Comparison of ENCODE assay signal across 15 cellular contexts in genomic region chr11:79932612-79933011, GRCh38.
A peak's percentile ranks its signal among the peaks of the same experiment; 100 is the strongest.
DNase-seq lines count a peak whose midpoint lies in the region; ATAC-seq and TF ChIP-seq lines count a peak whose summit lies in the region.
"Had no signal": no experiment of that assay in that cellular context is flagged by ENCODE, and none has a peak within 500 bp of the region (broad histone marks: within the 10 kb centered on the region; RNA-seq: fewer than 3 reads in every experiment).

No MANE protein-coding gene starts in this region.

- no peak overlapping the region for H3K27ac ChIP-seq in mammary epithelial cell (ENCODE audit: insufficient read depth, low read depth, low read length)
- H3K27ac ChIP-seq in breast epithelium: no peak overlapping the region
- no peak overlapping the region for H3K27ac ChIP-seq in tibial artery
- H3K27ac ChIP-seq in dorsolateral prefrontal cortex: no peak overlapping the region
- H3K27ac ChIP-seq: BLaER1 treated with 17β-estradiol and CSF1 and Interleukin-3, amounts not matched to agents 10 nM and 100 nM had no signal

- H3K4me3 ChIP-seq in mammary epithelial cell (replicated peaks in 1 of 3; ENCODE audit: insufficient read depth in 1 of 3, low read depth in 2 of 3, low read length in 3 of 3): no peak overlapping the region
- H3K4me3 ChIP-seq in breast epithelium: no peak overlapping the region
- H3K4me3 ChIP-seq in tibial artery: no peak overlapping the region
- no peak overlapping the region for H3K4me3 ChIP-seq in dorsolateral prefrontal cortex
- H3K4me3 ChIP-seq: BLaER1 treated with 17β-estradiol and CSF1 and Interleukin-3, amounts not matched to agents 10 nM and 100 nM had no signal

- H3K79me2 ChIP-seq in mammary epithelial cell (ENCODE audit: insufficient read depth, low read length): no peaks in the 10 kb centered on the region

- TF ChIP-seq POLR2A in breast epithelium (IDR thresholded peaks at IDR 0.05): no peak

- H3K27me3 ChIP-seq in mammary epithelial cell (ENCODE audit: insufficient read depth, low read length): no peaks in the 10 kb centered on the region
- H3K27me3 ChIP-seq in breast epithelium: no peaks in the 10 kb centered on the region
- H3K27me3 ChIP-seq in tibial artery: no peaks in the 10 kb centered on the region
- no peaks in the 10 kb centered on the region for H3K27me3 ChIP-seq in dorsolateral prefrontal cortex
- H3K27me3 ChIP-seq: BLaER1 treated with 17β-estradiol and CSF1 and Interleukin-3, amounts not matched to agents 10 nM and 100 nM had no signal

- no TSS peak for BruUV-seq in mammary epithelial cell (replicated peaks; lab: Mats Ljungman, UMichigan)

- no peak overlapping the region for H2AFZ ChIP-seq in mammary epithelial cell (ENCODE audit: low read depth, low read length)

- H3K9me3 ChIP-seq in mammary epithelial cell (replicated peaks; ENCODE audit: insufficient read depth, low read length): no peaks in the 10 kb centered on the region
- H3K9me3 ChIP-seq in breast epithelium: no peaks in the 10 kb centered on the region
- H3K9me3 ChIP-seq in tibial artery: no peaks in the 10 kb centered on the region
- H3K9me3 ChIP-seq: BLaER1 treated with 17β-estradiol and CSF1 and Interleukin-3, amounts not matched to agents 10 nM and 100 nM had no signal

- CTCF ChIA-PET in mammary epithelial cell (lab: Charles Lee; ENCODE audit: low non-redundant PET): no interaction called here

- dilution Hi-C loops in mammary epithelial cell (cut with HindIII; ENCODE audit: low sequenced_read_pairs): no loop called here

- ATAC-seq in esophagus mucosa: peak; percentile 74

- H3K4me2 ChIP-seq in mammary epithelial cell (ENCODE audit: insufficient read depth, low read depth, low read length): no peak overlapping the region
- H3K4me2 ChIP-seq: BLaER1 treated with 17β-estradiol and CSF1 and Interleukin-3, amounts not matched to agents 10 nM and 100 nM had no signal

- intact Hi-C loops in mammary epithelial cell (cut with micrococcal nuclease): no loop called here
- intact Hi-C loops in breast epithelium (cut with DNase I; ENCODE audit: low total_unique reads): no loop called here
- intact Hi-C loops in tibial artery (cut with DNase I; ENCODE audit: low total_unique reads): no loop called here
- intact Hi-C loops in dorsolateral prefrontal cortex (cut with DNase I): no loop called here

- H4K20me1 ChIP-seq in mammary epithelial cell (ENCODE audit: insufficient read depth, low read length): no peaks in the 10 kb centered on the region
- H4K20me1 ChIP-seq: BLaER1 treated with 17β-estradiol and CSF1 and Interleukin-3, amounts not matched to agents 10 nM and 100 nM had no signal

- H3K36me3 ChIP-seq in mammary epithelial cell (ENCODE audit: insufficient read depth, low read length) (no peaks in the 10 kb centered on the region), breast epithelium (no peaks in the 10 kb centered on the region), tibial artery (no peaks in the 10 kb centered on the region)
- H3K36me3 ChIP-seq: BLaER1 treated with 17β-estradiol and CSF1 and Interleukin-3, amounts not matched to agents 10 nM and 100 nM had no signal

- 71% methylated on average over 1 of the region's 1 CpG for WGBS in mammary epithelial cell (ENCODE audit: low coverage, missing lambda C conversion rate)

- DNase-seq in mammary epithelial cell (peak; percentile 5), breast epithelium (ENCODE audit: low spot score in 2 of 2) (no peak), NCI-H69 (lab: John Stamatoyannopoulos, UW) (peak; percentile 6), renal cortical epithelial cell (ENCODE audit: low read depth) (peak; percentile 32), NOMO-1 treated with dmso at 0.1 percent for 144 hours (lab: John Stamatoyannopoulos, UW; ENCODE audit: unreplicated experiment) (no peak), tibial artery (no peak), dorsolateral prefrontal cortex (no peak)
- DNase-seq: ACHN; CD4-positive, CD25-positive, alpha-beta regulatory T cell; DMS79 treated with DMSO at 0.1 percent for 48 hours; EL; HCEC 1CT; HFFc6 had no signal

- H3K9ac ChIP-seq in mammary epithelial cell (ENCODE audit: insufficient read depth, low read length): no peak overlapping the region
- H3K9ac ChIP-seq: BLaER1 treated with 17β-estradiol and CSF1 and Interleukin-3, amounts not matched to agents 10 nM and 100 nM had no signal

- H3K4me1 ChIP-seq in mammary epithelial cell (ENCODE audit: insufficient read depth, low read length) (no peaks in the 10 kb centered on the region), breast epithelium (no peaks in the 10 kb centered on the region), tibial artery (no peaks in the 10 kb centered on the region)
- H3K4me1 ChIP-seq: BLaER1 treated with 17β-estradiol and CSF1 and Interleukin-3, amounts not matched to agents 10 nM and 100 nM had no signal

- in situ Hi-C loops in mammary epithelial cell (cut with MboI; ENCODE audit: low sequenced_read_pairs in 2 of 2): no loop called here

- no peak for TF ChIP-seq CTCF in mammary epithelial cell (conservative IDR thresholded peaks at IDR 0.05 in 1 of 2, IDR thresholded peaks at IDR 0.05 in 1 of 2; ENCODE audit: extremely low read depth in 1 of 2, insufficient read depth in 1 of 2, low read depth in 1 of 2, low read length in 2 of 2)
- TF ChIP-seq CTCF in breast epithelium (IDR thresholded peaks at IDR 0.05): no peak
- TF ChIP-seq CTCF in tibial artery (IDR thresholded peaks at IDR 0.05): no peak
- TF ChIP-seq CTCF in dorsolateral prefrontal cortex (IDR thresholded peaks at IDR 0.05 in 54 of 56, conservative IDR thresholded peaks at IDR 0.05 in 2 of 56; ENCODE audit: low read depth in 1 of 56, partially characterized antibody in 56 of 56): no peak

Comparison
In these comparisons a context has a peak if more than half of its experiments do, and no peak if none do; other contexts are left out.
1. DNase-seq: peak in mammary epithelial cell (single experiment), NCI-H69 (single experiment) and renal cortical epithelial cell (single experiment); none in breast epithelium (0 of 2), NOMO-1 treated with dmso at 0.1 percent for 144 hours (single experiment), tibial artery (0 of 2) and dorsolateral prefrontal cortex (0 of 10).